Comparison of ENCODE assay signal across 1 cellular context in the genomic region with DNA sequence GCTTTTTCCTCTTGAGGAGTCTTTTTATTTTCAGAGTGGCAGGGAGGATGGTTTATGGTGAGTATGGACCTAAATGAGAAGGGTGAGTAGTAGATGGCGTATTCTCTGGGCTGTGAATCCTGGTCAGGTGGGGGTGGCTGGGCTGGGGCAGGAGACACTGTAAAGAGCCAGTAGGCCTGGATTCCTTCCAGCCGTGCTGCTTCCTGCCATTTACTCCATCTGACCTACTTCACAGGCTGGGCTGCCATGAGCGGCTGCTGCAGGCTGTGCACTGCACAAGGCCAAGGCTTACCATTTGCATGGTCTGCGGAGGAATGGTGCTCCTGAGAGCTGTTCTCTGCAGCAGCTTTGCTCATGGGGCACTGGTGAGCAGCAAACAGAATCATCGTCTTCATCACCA.
TF ChIP-seq lines count a peak whose summit lies in the region.

No MANE protein-coding gene starts in this region.

TF ChIP-seq in GM23338, 12 proteins besides CTCF, POLR2A, EP300 and RAD21:
- TF ChIP-seq, protein P1, sequence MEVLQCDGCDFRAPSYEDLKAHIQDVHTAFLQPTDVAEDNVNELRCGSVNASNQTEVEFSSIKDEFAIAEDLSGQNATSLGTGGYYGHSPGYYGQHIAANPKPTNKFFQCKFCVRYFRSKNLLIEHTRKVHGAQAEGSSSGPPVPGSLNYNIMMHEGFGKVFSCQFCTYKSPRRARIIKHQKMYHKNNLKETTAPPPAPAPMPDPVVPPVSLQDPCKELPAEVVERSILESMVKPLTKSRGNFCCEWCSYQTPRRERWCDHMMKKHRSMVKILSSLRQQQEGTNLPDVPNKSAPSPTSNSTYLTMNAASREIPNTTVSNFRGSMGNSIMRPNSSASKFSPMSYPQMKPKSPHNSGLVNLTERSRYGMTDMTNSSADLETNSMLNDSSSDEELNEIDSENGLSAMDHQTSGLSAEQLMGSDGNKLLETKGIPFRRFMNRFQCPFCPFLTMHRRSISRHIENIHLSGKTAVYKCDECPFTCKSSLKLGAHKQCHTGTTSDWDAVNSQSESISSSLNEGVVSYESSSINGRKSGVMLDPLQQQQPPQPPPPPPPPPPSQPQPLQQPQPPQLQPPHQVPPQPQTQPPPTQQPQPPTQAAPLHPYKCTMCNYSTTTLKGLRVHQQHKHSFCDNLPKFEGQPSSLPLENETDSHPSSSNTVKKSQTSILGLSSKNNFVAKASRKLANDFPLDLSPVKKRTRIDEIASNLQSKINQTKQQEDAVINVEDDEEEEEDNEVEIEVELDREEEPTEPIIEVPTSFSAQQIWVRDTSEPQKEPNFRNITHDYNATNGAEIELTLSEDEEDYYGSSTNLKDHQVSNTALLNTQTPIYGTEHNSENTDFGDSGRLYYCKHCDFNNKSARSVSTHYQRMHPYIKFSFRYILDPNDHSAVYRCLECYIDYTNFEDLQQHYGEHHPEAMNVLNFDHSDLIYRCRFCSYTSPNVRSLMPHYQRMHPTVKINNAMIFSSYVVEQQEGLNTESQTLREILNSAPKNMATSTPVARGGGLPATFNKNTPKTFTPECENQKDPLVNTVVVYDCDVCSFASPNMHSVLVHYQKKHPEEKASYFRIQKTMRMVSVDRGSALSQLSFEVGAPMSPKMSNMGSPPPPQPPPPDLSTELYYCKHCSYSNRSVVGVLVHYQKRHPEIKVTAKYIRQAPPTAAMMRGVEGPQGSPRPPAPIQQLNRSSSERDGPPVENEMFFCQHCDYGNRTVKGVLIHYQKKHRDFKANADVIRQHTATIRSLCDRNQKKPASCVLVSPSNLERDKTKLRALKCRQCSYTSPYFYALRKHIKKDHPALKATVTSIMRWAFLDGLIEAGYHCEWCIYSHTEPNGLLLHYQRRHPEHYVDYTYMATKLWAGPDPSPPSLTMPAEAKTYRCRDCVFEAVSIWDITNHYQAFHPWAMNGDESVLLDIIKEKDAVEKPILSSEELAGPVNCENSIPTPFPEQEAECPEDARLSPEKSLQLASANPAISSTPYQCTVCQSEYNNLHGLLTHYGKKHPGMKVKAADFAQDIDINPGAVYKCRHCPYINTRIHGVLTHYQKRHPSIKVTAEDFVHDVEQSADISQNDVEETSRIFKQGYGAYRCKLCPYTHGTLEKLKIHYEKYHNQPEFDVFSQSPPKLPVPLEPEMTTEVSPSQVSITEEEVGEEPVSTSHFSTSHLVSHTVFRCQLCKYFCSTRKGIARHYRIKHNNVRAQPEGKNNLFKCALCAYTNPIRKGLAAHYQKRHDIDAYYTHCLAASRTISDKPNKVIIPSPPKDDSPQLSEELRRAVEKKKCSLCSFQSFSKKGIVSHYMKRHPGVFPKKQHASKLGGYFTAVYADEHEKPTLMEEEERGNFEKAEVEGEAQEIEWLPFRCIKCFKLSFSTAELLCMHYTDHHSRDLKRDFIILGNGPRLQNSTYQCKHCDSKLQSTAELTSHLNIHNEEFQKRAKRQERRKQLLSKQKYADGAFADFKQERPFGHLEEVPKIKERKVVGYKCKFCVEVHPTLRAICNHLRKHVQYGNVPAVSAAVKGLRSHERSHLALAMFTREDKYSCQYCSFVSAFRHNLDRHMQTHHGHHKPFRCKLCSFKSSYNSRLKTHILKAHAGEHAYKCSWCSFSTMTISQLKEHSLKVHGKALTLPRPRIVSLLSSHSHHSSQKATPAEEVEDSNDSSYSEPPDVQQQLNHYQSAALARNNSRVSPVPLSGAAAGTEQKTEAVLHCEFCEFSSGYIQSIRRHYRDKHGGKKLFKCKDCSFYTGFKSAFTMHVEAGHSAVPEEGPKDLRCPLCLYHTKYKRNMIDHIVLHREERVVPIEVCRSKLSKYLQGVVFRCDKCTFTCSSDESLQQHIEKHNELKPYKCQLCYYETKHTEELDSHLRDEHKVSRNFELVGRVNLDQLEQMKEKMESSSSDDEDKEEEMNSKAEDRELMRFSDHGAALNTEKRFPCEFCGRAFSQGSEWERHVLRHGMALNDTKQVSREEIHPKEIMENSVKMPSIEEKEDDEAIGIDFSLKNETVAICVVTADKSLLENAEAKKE (CRISPR knock-in tag; IDR thresholded peaks at IDR 0.05): no peak
- TF ChIP-seq JUNB (IDR thresholded peaks at IDR 0.05; ENCODE audit: unreplicated experiment): no peak
- no peak for TF ChIP-seq ZNF114 (CRISPR knock-in tag; IDR thresholded peaks at IDR 0.05)
- no peak for TF ChIP-seq STAT1 (IDR thresholded peaks at IDR 0.05; ENCODE audit: unreplicated experiment)
- TF ChIP-seq NANOG (IDR thresholded peaks at IDR 0.05; ENCODE audit: borderline replicate concordance): no peak
- TF ChIP-seq ZNF331 (CRISPR knock-in tag; IDR thresholded peaks at IDR 0.05; ENCODE audit: low read depth): no peak
- TF ChIP-seq POLR2AphosphoS5 (IDR thresholded peaks at IDR 0.05; ENCODE audit: low read depth): no peak
- no peak for TF ChIP-seq EZH2phosphoT487 (IDR thresholded peaks at IDR 0.05; ENCODE audit: unreplicated experiment)
TF ChIP-seq in GM23338: peak in this region for 0.
